1 cellular context compared by ENCODE assay signal in the genomic region with DNA sequence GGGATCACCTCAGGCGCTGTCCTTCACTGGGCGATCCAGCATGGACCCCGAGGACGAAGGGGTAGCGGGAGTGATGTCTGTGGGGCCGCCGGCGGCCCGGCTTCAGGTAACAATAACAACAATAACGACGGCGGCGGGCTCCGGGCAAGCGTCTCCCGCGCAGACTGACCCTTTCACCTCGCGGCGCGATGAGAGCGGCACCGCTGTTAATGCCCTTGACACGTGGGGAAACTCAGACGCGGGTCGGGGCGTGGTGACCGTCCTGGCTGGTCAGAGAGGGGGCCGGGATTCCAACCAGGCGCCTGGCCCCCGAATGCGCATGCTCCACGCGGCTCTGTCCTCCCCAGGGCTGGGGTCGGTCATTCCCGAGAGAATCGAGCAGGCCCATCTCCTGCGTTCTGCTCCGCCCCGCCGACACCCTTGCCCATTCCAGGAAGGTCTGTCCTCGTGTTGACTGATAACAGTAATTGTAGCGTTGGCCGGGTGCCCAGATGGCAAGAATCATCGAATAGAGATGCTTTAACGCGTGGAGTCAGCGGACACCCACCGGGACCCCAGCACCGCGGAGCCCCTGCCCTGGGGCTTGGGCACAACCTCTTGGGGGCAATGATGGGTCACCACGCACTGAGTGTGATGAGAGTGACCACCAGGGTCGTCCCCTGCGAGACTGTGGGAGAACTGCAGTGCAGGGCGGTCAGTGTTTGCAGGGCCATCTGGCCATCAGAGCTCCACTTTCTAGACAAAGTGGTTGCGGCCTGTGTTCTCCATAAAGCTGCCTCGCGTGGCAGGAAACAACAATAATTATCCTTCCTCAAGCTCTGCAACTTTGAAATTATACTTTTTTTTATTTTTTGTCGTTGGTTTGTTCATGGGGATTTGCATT.
TF ChIP-seq lines count a peak whose summit lies in the region.

No MANE protein-coding gene starts in this region.

TF ChIP-seq in HepG2, 621 proteins besides CTCF, POLR2A, EP300 and RAD21 (continued from another document and continues in another):
- TF ChIP-seq, protein P1, sequence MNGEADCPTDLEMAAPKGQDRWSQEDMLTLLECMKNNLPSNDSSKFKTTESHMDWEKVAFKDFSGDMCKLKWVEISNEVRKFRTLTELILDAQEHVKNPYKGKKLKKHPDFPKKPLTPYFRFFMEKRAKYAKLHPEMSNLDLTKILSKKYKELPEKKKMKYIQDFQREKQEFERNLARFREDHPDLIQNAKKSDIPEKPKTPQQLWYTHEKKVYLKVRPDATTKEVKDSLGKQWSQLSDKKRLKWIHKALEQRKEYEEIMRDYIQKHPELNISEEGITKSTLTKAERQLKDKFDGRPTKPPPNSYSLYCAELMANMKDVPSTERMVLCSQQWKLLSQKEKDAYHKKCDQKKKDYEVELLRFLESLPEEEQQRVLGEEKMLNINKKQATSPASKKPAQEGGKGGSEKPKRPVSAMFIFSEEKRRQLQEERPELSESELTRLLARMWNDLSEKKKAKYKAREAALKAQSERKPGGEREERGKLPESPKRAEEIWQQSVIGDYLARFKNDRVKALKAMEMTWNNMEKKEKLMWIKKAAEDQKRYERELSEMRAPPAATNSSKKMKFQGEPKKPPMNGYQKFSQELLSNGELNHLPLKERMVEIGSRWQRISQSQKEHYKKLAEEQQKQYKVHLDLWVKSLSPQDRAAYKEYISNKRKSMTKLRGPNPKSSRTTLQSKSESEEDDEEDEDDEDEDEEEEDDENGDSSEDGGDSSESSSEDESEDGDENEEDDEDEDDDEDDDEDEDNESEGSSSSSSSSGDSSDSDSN (CRISPR knock-in tag; IDR thresholded peaks at IDR 0.05), result 0 out of 2 replicates have a peak, but pooled peaks have one; percentile 24
- TF ChIP-seq ZNF451 (CRISPR knock-in tag; IDR thresholded peaks at IDR 0.05), result no peak
- TF ChIP-seq, protein P2, sequence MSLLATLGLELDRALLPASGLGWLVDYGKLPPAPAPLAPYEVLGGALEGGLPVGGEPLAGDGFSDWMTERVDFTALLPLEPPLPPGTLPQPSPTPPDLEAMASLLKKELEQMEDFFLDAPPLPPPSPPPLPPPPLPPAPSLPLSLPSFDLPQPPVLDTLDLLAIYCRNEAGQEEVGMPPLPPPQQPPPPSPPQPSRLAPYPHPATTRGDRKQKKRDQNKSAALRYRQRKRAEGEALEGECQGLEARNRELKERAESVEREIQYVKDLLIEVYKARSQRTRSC (CRISPR knock-in tag; IDR thresholded peaks at IDR 0.05; ENCODE audit: low read depth), result no peak; the same call in 1 of the 2 replicates
- TF ChIP-seq, protein P3, sequence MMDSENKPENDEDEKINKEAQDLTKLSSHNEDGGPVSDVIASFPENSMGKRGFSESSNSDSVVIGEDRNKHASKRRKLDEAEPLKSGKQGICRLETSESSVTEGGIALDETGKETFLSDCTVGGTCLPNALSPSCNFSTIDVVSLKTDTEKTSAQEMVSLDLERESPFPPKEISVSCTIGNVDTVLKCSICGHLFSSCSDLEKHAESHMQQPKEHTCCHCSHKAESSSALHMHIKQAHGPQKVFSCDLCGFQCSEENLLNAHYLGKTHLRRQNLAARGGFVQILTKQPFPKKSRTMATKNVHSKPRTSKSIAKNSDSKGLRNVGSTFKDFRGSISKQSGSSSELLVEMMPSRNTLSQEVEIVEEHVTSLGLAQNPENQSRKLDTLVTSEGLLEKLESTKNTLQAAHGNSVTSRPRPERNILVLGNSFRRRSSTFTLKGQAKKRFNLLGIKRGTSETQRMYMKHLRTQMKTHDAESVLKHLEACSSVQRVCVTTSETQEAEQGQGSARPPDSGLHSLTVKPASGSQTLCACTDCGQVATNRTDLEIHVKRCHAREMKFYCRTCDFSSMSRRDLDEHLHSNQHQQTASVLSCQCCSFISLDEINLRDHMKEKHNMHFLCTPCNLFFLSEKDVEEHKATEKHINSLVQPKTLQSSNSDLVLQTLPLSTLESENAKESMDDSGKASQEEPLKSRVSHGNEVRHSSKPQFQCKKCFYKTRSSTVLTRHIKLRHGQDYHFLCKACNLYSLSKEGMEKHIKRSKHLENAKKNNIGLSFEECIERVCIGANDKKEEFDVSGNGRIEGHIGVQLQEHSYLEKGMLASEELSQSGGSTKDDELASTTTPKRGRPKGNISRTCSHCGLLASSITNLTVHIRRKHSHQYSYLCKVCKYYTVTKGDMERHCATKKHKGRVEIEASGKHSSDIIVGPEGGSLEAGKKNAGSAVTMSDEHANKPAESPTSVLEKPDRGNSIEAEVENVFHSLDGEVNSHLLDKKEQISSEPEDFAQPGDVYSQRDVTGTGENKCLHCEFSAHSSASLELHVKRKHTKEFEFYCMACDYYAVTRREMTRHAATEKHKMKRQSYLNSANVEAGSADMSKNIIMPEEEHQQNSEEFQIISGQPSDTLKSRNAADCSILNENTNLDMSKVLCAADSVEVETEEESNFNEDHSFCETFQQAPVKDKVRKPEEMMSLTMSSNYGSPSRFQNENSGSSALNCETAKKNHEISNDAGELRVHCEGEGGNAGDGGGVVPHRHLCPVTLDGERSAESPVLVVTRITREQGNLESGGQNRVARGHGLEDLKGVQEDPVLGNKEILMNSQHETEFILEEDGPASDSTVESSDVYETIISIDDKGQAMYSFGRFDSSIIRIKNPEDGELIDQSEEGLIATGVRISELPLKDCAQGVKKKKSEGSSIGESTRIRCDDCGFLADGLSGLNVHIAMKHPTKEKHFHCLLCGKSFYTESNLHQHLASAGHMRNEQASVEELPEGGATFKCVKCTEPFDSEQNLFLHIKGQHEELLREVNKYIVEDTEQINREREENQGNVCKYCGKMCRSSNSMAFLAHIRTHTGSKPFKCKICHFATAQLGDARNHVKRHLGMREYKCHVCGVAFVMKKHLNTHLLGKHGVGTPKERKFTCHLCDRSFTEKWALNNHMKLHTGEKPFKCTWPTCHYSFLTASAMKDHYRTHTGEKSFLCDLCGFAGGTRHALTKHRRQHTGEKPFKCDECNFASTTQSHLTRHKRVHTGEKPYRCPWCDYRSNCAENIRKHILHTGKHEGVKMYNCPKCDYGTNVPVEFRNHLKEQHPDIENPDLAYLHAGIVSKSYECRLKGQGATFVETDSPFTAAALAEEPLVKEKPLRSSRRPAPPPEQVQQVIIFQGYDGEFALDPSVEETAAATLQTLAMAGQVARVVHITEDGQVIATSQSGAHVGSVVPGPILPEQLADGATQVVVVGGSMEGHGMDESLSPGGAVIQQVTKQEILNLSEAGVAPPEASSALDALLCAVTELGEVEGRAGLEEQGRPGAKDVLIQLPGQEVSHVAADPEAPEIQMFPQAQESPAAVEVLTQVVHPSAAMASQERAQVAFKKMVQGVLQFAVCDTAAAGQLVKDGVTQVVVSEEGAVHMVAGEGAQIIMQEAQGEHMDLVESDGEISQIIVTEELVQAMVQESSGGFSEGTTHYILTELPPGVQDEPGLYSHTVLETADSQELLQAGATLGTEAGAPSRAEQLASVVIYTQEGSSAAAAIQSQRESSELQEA (CRISPR knock-in tag; IDR thresholded peaks at IDR 0.05; ENCODE audit: not compliant biosample characterization), result peak; percentile 21
- TF ChIP-seq, protein P4, sequence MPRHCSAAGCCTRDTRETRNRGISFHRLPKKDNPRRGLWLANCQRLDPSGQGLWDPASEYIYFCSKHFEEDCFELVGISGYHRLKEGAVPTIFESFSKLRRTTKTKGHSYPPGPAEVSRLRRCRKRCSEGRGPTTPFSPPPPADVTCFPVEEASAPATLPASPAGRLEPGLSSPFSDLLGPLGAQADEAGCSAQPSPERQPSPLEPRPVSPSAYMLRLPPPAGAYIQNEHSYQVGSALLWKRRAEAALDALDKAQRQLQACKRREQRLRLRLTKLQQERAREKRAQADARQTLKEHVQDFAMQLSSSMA (CRISPR knock-in tag; IDR thresholded peaks at IDR 0.05), result no peak
- no peak for TF ChIP-seq RELA (CRISPR knock-in tag; IDR thresholded peaks at IDR 0.05)
- TF ChIP-seq CBX2 (IDR thresholded peaks at IDR 0.05; ENCODE audit: low read depth, low read length), result no peak
- no peak for TF ChIP-seq CBX2 (CRISPR knock-in tag; IDR thresholded peaks at IDR 0.05; ENCODE audit: low read depth)
- no peak for TF ChIP-seq ZNF101 (CRISPR knock-in tag; IDR thresholded peaks at IDR 0.05; ENCODE audit: borderline replicate concordance, low read depth)
- TF ChIP-seq ZBTB8A (CRISPR knock-in tag; IDR thresholded peaks at IDR 0.05; ENCODE audit: borderline replicate concordance, low read depth), result no peak
- TF ChIP-seq, protein P5, sequence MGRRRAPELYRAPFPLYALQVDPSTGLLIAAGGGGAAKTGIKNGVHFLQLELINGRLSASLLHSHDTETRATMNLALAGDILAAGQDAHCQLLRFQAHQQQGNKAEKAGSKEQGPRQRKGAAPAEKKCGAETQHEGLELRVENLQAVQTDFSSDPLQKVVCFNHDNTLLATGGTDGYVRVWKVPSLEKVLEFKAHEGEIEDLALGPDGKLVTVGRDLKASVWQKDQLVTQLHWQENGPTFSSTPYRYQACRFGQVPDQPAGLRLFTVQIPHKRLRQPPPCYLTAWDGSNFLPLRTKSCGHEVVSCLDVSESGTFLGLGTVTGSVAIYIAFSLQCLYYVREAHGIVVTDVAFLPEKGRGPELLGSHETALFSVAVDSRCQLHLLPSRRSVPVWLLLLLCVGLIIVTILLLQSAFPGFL (CRISPR knock-in tag; IDR thresholded peaks at IDR 0.05), result no peak
- TF ChIP-seq MTF1 (CRISPR knock-in tag; IDR thresholded peaks at IDR 0.05), result no peak
- no peak for TF ChIP-seq ZFP41 (CRISPR knock-in tag; IDR thresholded peaks at IDR 0.05; ENCODE audit: borderline replicate concordance)
- TF ChIP-seq MEIS2 (CRISPR knock-in tag; IDR thresholded peaks at IDR 0.05), result peak; percentile 72
- TF ChIP-seq MEIS1 (CRISPR knock-in tag; IDR thresholded peaks at IDR 0.05; ENCODE audit: borderline replicate concordance), result peak; percentile 84; the same call in 1 of the 2 replicates
- TF ChIP-seq, protein P6, sequence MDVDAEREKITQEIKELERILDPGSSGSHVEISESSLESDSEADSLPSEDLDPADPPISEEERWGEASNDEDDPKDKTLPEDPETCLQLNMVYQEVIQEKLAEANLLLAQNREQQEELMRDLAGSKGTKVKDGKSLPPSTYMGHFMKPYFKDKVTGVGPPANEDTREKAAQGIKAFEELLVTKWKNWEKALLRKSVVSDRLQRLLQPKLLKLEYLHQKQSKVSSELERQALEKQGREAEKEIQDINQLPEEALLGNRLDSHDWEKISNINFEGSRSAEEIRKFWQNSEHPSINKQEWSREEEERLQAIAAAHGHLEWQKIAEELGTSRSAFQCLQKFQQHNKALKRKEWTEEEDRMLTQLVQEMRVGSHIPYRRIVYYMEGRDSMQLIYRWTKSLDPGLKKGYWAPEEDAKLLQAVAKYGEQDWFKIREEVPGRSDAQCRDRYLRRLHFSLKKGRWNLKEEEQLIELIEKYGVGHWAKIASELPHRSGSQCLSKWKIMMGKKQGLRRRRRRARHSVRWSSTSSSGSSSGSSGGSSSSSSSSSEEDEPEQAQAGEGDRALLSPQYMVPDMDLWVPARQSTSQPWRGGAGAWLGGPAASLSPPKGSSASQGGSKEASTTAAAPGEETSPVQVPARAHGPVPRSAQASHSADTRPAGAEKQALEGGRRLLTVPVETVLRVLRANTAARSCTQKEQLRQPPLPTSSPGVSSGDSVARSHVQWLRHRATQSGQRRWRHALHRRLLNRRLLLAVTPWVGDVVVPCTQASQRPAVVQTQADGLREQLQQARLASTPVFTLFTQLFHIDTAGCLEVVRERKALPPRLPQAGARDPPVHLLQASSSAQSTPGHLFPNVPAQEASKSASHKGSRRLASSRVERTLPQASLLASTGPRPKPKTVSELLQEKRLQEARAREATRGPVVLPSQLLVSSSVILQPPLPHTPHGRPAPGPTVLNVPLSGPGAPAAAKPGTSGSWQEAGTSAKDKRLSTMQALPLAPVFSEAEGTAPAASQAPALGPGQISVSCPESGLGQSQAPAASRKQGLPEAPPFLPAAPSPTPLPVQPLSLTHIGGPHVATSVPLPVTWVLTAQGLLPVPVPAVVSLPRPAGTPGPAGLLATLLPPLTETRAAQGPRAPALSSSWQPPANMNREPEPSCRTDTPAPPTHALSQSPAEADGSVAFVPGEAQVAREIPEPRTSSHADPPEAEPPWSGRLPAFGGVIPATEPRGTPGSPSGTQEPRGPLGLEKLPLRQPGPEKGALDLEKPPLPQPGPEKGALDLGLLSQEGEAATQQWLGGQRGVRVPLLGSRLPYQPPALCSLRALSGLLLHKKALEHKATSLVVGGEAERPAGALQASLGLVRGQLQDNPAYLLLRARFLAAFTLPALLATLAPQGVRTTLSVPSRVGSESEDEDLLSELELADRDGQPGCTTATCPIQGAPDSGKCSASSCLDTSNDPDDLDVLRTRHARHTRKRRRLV (CRISPR knock-in tag; IDR thresholded peaks at IDR 0.05), result no peak; the same call in 1 of the 2 replicates
- no peak for TF ChIP-seq RNF2 (conservative IDR thresholded peaks at IDR 0.05; ENCODE audit: low read depth)
- TF ChIP-seq SETDB1 (CRISPR knock-in tag; IDR thresholded peaks at IDR 0.05; ENCODE audit: borderline replicate concordance), result no peak
- no peak for TF ChIP-seq ZNF773 (CRISPR knock-in tag; IDR thresholded peaks at IDR 0.05; ENCODE audit: borderline replicate concordance)
- TF ChIP-seq ZFP37 (CRISPR knock-in tag; IDR thresholded peaks at IDR 0.05; ENCODE audit: borderline replicate concordance), result no peak
- TF ChIP-seq HNF4G (IDR thresholded peaks at IDR 0.05; ENCODE audit: borderline replicate concordance, low read depth, low read length), result no peak
- TF ChIP-seq HNF4G (CRISPR knock-in tag; IDR thresholded peaks at IDR 0.05; ENCODE audit: borderline replicate concordance, low read depth), result no peak
- TF ChIP-seq POLR2G (IDR thresholded peaks at IDR 0.05; ENCODE audit: low read depth, low read length), result no peak
- no peak for TF ChIP-seq FOXC1 (CRISPR knock-in tag; IDR thresholded peaks at IDR 0.05; ENCODE audit: borderline replicate concordance)
- TF ChIP-seq ZBTB20 (CRISPR knock-in tag; IDR thresholded peaks at IDR 0.05; ENCODE audit: borderline replicate concordance, low read depth), result no peak
- TF ChIP-seq, protein P7, sequence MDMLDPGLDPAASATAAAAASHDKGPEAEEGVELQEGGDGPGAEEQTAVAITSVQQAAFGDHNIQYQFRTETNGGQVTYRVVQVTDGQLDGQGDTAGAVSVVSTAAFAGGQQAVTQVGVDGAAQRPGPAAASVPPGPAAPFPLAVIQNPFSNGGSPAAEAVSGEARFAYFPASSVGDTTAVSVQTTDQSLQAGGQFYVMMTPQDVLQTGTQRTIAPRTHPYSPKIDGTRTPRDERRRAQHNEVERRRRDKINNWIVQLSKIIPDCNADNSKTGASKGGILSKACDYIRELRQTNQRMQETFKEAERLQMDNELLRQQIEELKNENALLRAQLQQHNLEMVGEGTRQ (IDR thresholded peaks at IDR 0.05; ENCODE audit: low read depth, low read length), result no peak
- TF ChIP-seq, protein P7 (CRISPR knock-in tag; IDR thresholded peaks at IDR 0.05; ENCODE audit: borderline replicate concordance), result no peak
- TF ChIP-seq, protein P8, sequence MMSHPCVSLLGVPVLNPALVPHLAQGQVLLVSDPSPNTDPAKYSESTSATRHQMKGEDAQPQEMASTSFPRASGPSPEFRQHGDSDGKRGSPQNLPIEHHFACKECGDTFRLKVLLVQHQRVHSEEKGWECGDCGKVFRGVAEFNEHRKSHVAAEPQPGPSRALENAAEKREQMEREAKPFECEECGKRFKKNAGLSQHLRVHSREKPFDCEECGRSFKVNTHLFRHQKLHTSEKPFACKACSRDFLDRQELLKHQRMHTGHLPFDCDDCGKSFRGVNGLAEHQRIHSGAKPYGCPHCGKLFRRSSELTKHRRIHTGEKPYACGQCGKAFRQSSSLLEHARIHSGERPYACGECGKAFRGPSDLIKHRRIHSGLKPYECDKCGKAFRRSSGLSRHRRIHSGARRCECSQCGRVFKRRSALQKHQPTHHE (CRISPR knock-in tag; IDR thresholded peaks at IDR 0.05; ENCODE audit: borderline replicate concordance), result no peak
- no peak for TF ChIP-seq ZFP36L2 (CRISPR knock-in tag; IDR thresholded peaks at IDR 0.05)
- no peak for TF ChIP-seq ZEB1 (IDR thresholded peaks at IDR 0.05; ENCODE audit: insufficient replicate concordance, low read depth)
